In the genomic region with DNA sequence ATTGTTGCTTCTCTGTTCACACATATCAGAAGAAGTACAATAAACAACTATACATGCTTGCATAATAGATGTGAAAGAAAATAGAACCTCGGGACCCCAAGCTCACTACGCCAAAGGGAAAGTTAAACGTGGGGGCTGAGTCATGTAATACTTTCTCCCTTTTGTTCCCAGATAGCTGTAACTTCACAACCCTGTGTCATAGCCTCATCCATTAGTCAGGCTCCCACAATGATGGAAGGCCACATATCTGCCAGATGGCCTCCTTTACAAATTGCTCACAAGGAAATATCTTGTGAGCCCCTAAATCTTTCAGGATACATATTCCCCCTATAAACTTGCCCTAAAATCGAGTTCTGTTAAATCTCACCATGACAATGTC, we compare ENCODE assay signal across 15 cellular contexts.
A peak's percentile ranks its signal among the peaks of the same experiment; 100 is the strongest.
DNase-seq lines count a peak whose midpoint lies in the region; ATAC-seq, FAIRE-seq and TF ChIP-seq lines count a peak whose summit lies in the region.
"Had no signal": no experiment of that assay in that cellular context is flagged by ENCODE, and none has a peak within 500 bp of the region (broad histone marks: within the 10 kb centered on the region; RNA-seq: fewer than 3 reads in every experiment).

No MANE protein-coding gene starts in this region.

- H3K9ac ChIP-seq in HUES64 (ENCODE audit: low read depth, low read length) (no peak overlapping the region), K562 (ENCODE audit: insufficient read depth in 1 of 2, low read depth in 2 of 2, low read length in 2 of 2) (no peak overlapping the region)

- in situ Hi-C loops in K562 (cut with MboI) (no loop called here), brain microvascular endothelial cell (cut with HindIII; ENCODE audit: low pct_ligation_motif_present, low sequenced_read_pairs) (no loop called here)

- H3K9me1 ChIP-seq in K562 (ENCODE audit: control insufficient read depth, insufficient read depth, low read length) = no peaks in the 10 kb centered on the region

- ATAC-seq in K562 (no peak), GM21717 (IDR thresholded peaks at IDR 0.05; ENCODE audit: unreplicated experiment) (no peak)

- intact Hi-C loops in K562 (cut with micrococcal nuclease) = no loop called here

- TF ChIP-seq CTCF in K562 (IDR thresholded peaks at IDR 0.05 in 2 of 3, conservative IDR thresholded peaks at IDR 0.05 in 1 of 3; ENCODE audit: insufficient read depth in 2 of 3, low read depth in 1 of 3, low read length in 3 of 3) (no peak), hepatocyte (IDR thresholded peaks at IDR 0.05; ENCODE audit: poor library complexity) (no peak), brain microvascular endothelial cell (IDR thresholded peaks at IDR 0.05; ENCODE audit: low read depth, low read length, missing control alignments) (no peak)

- no TSS peak for BruUV-seq in K562 (replicated peaks; lab: Mats Ljungman, UMichigan)

- CTCF ChIA-PET in K562 (lab: Yijun Ruan, JAX; ENCODE audit: low intra/inter-chr PET ratio) = no interaction called here

- no peaks in the 10 kb centered on the region for H4K20me1 ChIP-seq in K562 (replicated peaks; ENCODE audit: control insufficient read depth, insufficient read depth, low read length)
- H4K20me1 ChIP-seq in hepatocyte (ENCODE audit: insufficient read depth, poor library complexity, severe bottlenecking) = no peaks in the 10 kb centered on the region

- TF ChIP-seq POLR2A in K562 (conservative IDR thresholded peaks at IDR 0.05) = no peak

- no peak for FAIRE-seq in K562 (lab: Jason Lieb, UNC)
- FAIRE-seq: H54 had no signal

- H3K4me1 ChIP-seq in HUES64 (ENCODE audit: insufficient read depth, low read length) (peaks cover 23% of the 10 kb centered on the region), K562 (replicated peaks in 1 of 2; ENCODE audit: control insufficient read depth in 2 of 2, insufficient read depth in 2 of 2, low read length in 2 of 2) (no peaks in the 10 kb centered on the region), hepatocyte (ENCODE audit: insufficient read depth) (no peaks in the 10 kb centered on the region)
- H3K4me1 ChIP-seq: SJCRH30 had no signal

- POLR2A ChIA-PET in K562 (lab: Yijun Ruan, JAX) = no interaction called here

- H3K27me3 ChIP-seq in HUES64 (ENCODE audit: insufficient read depth, low read length) (no peaks in the 10 kb centered on the region; the same call in 1 of the 2 replicates), K562 (ENCODE audit: control insufficient read depth in 2 of 2, insufficient read depth in 2 of 2, low read length in 2 of 2) (no peaks in the 10 kb centered on the region), hepatocyte (no peaks in the 10 kb centered on the region), brain microvascular endothelial cell (replicated peaks) (no peaks in the 10 kb centered on the region)

- H3K4me3 ChIP-seq in HUES64 (ENCODE audit: low read length) (no peak overlapping the region), K562 (no peak overlapping the region), hepatocyte (no peak overlapping the region), brain microvascular endothelial cell (ENCODE audit: low read depth, low read length) (no peak overlapping the region)
- H3K4me3 ChIP-seq: SJCRH30 had no signal

- no peaks in the 10 kb centered on the region for H3K9me3 ChIP-seq in HUES64 (ENCODE audit: insufficient read depth, low read depth, low read length)
- H3K9me3 ChIP-seq in K562 (replicated peaks; ENCODE audit: control insufficient read depth, insufficient read depth, low read depth, low read length) = no peaks in the 10 kb centered on the region; the same call in 1 of the 2 replicates
- H3K9me3 ChIP-seq in hepatocyte (ENCODE audit: low read depth) = no peaks in the 10 kb centered on the region
- H3K9me3 ChIP-seq: SJCRH30 had no signal

- H2AFZ ChIP-seq in K562 (ENCODE audit: low read depth, low read length) (no peak overlapping the region), hepatocyte (no peak overlapping the region)

- H3K4me2 ChIP-seq in K562 (ENCODE audit: insufficient read depth, low read length) = no peak overlapping the region
- no peak overlapping the region for H3K4me2 ChIP-seq in hepatocyte

- DNase-seq in K562 (ENCODE audit: extremely low read depth in 1 of 4, low spot score in 3 of 4) (no peak), hepatocyte (ENCODE audit: low spot score) (peak; percentile 10), NCI-H82 (lab: John Stamatoyannopoulos, UW) (no peak), brain microvascular endothelial cell (no peak), KG1 (lab: John Stamatoyannopoulos, UW) (no peak)
- DNase-seq: AML-193, DMS79, NCI-H1105, NCI-H2107, NCI-H510A treated with DMSO at 0.1 percent for 48 hours, SJCRH30 had no signal

- H3K79me2 ChIP-seq in K562 (ENCODE audit: control insufficient read depth, insufficient read depth, low read length) (no peaks in the 10 kb centered on the region), hepatocyte (no peaks in the 10 kb centered on the region)

- H3K27ac ChIP-seq in HUES64 (ENCODE audit: low read depth, low read length) (peak overlapping the region; percentile 50; the same call in 1 of the 2 replicates), K562 (ENCODE audit: extremely low read depth, low read depth, low read length) (no peak overlapping the region), hepatocyte (peak overlapping the region; percentile 63), brain microvascular endothelial cell (no peak overlapping the region)
- H3K27ac ChIP-seq: C4-2B, SJCRH30 had no signal

- no peak for TF ChIP-seq RAD21 in K562 (CRISPR knock-in tag; conservative IDR thresholded peaks at IDR 0.05 in 1 of 2, IDR thresholded peaks at IDR 0.05 in 1 of 2)

- no peak for TF ChIP-seq EP300 in K562 (IDR thresholded peaks at IDR 0.05; ENCODE audit: low read length)

- 42% methylated on average over 4 of the region's 4 CpGs for WGBS in HUES64
- 8% methylated on average over 4 of the region's 4 CpGs for WGBS in K562 (ENCODE audit: insufficient coverage, low coverage, missing lambda C conversion rate)
- WGBS in hepatocyte (ENCODE audit: low lambda C conversion rate, missing lambda C conversion rate) = 52% methylated on average over 4 of the region's 4 CpGs

- H3K36me3 ChIP-seq in HUES64 (ENCODE audit: insufficient read depth, low read length) (no peaks in the 10 kb centered on the region), K562 (ENCODE audit: control insufficient read depth, insufficient read depth, low read length) (no peaks in the 10 kb centered on the region), hepatocyte (replicated peaks; ENCODE audit: insufficient read depth, low read depth) (no peaks in the 10 kb centered on the region), brain microvascular endothelial cell (replicated peaks) (no peaks in the 10 kb centered on the region)
- H3K36me3 ChIP-seq: SJCRH30 had no signal

- H3K9me2 ChIP-seq in hepatocyte (replicated peaks; ENCODE audit: insufficient read depth) = no peaks in the 10 kb centered on the region

TF ChIP-seq in K562, 482 proteins besides CTCF, POLR2A, EP300 and RAD21:
- TF ChIP-seq ZNF274 (IDR thresholded peaks at IDR 0.05; ENCODE audit: borderline replicate concordance, low read depth, low read length) (no peak), ATF7 (IDR thresholded peaks at IDR 0.05) (no peak), CREB3 (tag; conservative IDR thresholded peaks at IDR 0.05; ENCODE audit: low read depth) (0 out of 2 replicates have a peak, but pooled peaks have one; percentile 9), FOSL1 (tag; conservative IDR thresholded peaks at IDR 0.05) (peak; percentile 30; the same call in 1 of the 2 replicates), NFATC3 (IDR thresholded peaks at IDR 0.05) (no peak), NR2C2 (CRISPR knock-in tag; IDR thresholded peaks at IDR 0.05) (no peak), NR2C2 (tag; IDR thresholded peaks at IDR 0.05) (0 out of 2 replicates have a peak, but pooled peaks have one; percentile 31)
TF ChIP-seq in K562: peak in this region for 3.

Comparison
In these comparisons a context has a peak if more than half of its experiments do, and no peak if none do; other contexts are left out.
1. H3K27ac ChIP-seq: peak in HUES64 (single experiment) and hepatocyte (single experiment); none in K562 (single experiment) and brain microvascular endothelial cell (single experiment).